1 cellular context compared by ENCODE assay signal in genomic region chr5:38830521-38831051, GRCh38.
TF ChIP-seq lines count a peak whose summit lies in the region.

No MANE protein-coding gene starts in this region.

TF ChIP-seq in HepG2, 621 proteins besides CTCF, POLR2A, EP300 and RAD21 (continued from another document and continues in another):
- no peak for TF ChIP-seq MXI1 (IDR thresholded peaks at IDR 0.05; ENCODE audit: borderline replicate concordance, low read depth, low read length)
- TF ChIP-seq YEATS4 (CRISPR knock-in tag; IDR thresholded peaks at IDR 0.05; ENCODE audit: borderline replicate concordance): no peak; the same call in 1 of the 2 replicates
- TF ChIP-seq ZNF430 (CRISPR knock-in tag; IDR thresholded peaks at IDR 0.05): no peak
- no peak for TF ChIP-seq SALL2 (CRISPR knock-in tag; IDR thresholded peaks at IDR 0.05)
- TF ChIP-seq AGO1 (IDR thresholded peaks at IDR 0.05; ENCODE audit: low read depth, low read length, poor library complexity, severe bottlenecking): no peak
- TF ChIP-seq MBD4 (IDR thresholded peaks at IDR 0.05; ENCODE audit: borderline replicate concordance, low read length): no peak
- no peak; the same call in 1 of the 2 replicates for TF ChIP-seq ZNF264 (CRISPR knock-in tag; IDR thresholded peaks at IDR 0.05)
- TF ChIP-seq ZNF30 (CRISPR knock-in tag; IDR thresholded peaks at IDR 0.05): no peak
- peak; percentile 89; the same call in 1 of the 2 replicates for TF ChIP-seq ATM (IDR thresholded peaks at IDR 0.05; ENCODE audit: borderline replicate concordance)
- peak; percentile 86 for TF ChIP-seq ZGPAT (CRISPR knock-in tag; IDR thresholded peaks at IDR 0.05)
- TF ChIP-seq TAF1 (CRISPR knock-in tag; IDR thresholded peaks at IDR 0.05): no peak
- 0 out of 2 replicates have a peak, but pooled peaks have one; percentile 41 for TF ChIP-seq KDM6A (CRISPR knock-in tag; IDR thresholded peaks at IDR 0.05; ENCODE audit: low read depth)
- no peak for TF ChIP-seq IKZF4 (CRISPR knock-in tag; IDR thresholded peaks at IDR 0.05; ENCODE audit: borderline replicate concordance, low read depth, not compliant biosample characterization)
- TF ChIP-seq SRY (CRISPR knock-in tag; IDR thresholded peaks at IDR 0.05): no peak
- TF ChIP-seq ZNF142 (CRISPR knock-in tag; IDR thresholded peaks at IDR 0.05): no peak
- no peak for TF ChIP-seq HES4 (CRISPR knock-in tag; IDR thresholded peaks at IDR 0.05; ENCODE audit: borderline replicate concordance)
- peak; percentile 26; the same call in 1 of the 2 replicates for TF ChIP-seq ZNF350 (CRISPR knock-in tag; IDR thresholded peaks at IDR 0.05; ENCODE audit: borderline replicate concordance, low read depth)
- no peak for TF ChIP-seq ZNF839 (CRISPR knock-in tag; IDR thresholded peaks at IDR 0.05; ENCODE audit: borderline replicate concordance)
- TF ChIP-seq ZNF136 (CRISPR knock-in tag; IDR thresholded peaks at IDR 0.05; ENCODE audit: low read depth): no peak
- TF ChIP-seq PAF1 (CRISPR knock-in tag; IDR thresholded peaks at IDR 0.05): no peak
- no peak for TF ChIP-seq ZNF766 (CRISPR knock-in tag; IDR thresholded peaks at IDR 0.05; ENCODE audit: borderline replicate concordance)
- no peak for TF ChIP-seq KLF6 (CRISPR knock-in tag; IDR thresholded peaks at IDR 0.05)
- TF ChIP-seq SNAI1 (CRISPR knock-in tag; IDR thresholded peaks at IDR 0.05; ENCODE audit: borderline replicate concordance): no peak
- 0 out of 2 replicates have a peak, but pooled peaks have one; percentile 15 for TF ChIP-seq RFX3 (CRISPR knock-in tag; IDR thresholded peaks at IDR 0.05)
- no peak for TF ChIP-seq EED (CRISPR knock-in tag; IDR thresholded peaks at IDR 0.05)
- TF ChIP-seq SRSF9 (IDR thresholded peaks at IDR 0.05; ENCODE audit: borderline replicate concordance, insufficient read depth, low read depth, low read length, poor library complexity, severe bottlenecking): no peak
- peak; percentile 73; the same call in 1 of the 2 replicates for TF ChIP-seq ARID3A (IDR thresholded peaks at IDR 0.05; ENCODE audit: low read depth, low read length)
- no peak for TF ChIP-seq DNMT3B (CRISPR knock-in tag; conservative IDR thresholded peaks at IDR 0.05)
- no peak for TF ChIP-seq ATRX (CRISPR knock-in tag; IDR thresholded peaks at IDR 0.05; ENCODE audit: borderline replicate concordance)
- TF ChIP-seq BORCS8-MEF2B (CRISPR knock-in tag; IDR thresholded peaks at IDR 0.05): no peak
- no peak for TF ChIP-seq NCOA5 (CRISPR knock-in tag; IDR thresholded peaks at IDR 0.05)
- TF ChIP-seq GPBP1L1 (CRISPR knock-in tag; IDR thresholded peaks at IDR 0.05): no peak
- no peak for TF ChIP-seq STAG1 (CRISPR knock-in tag; IDR thresholded peaks at IDR 0.05)
- TF ChIP-seq ZBTB38 (CRISPR knock-in tag; IDR thresholded peaks at IDR 0.05): no peak
- no peak for TF ChIP-seq NBN (conservative IDR thresholded peaks at IDR 0.05)
- TF ChIP-seq NKX3-1 (CRISPR knock-in tag; IDR thresholded peaks at IDR 0.05): no peak
- peak; percentile 86; the same call in 1 of the 2 replicates for TF ChIP-seq HMG20A (CRISPR knock-in tag; IDR thresholded peaks at IDR 0.05; ENCODE audit: borderline replicate concordance)
- TF ChIP-seq ZNF724P (CRISPR knock-in tag; IDR thresholded peaks at IDR 0.05; ENCODE audit: borderline replicate concordance): no peak
- peak; percentile 94 for TF ChIP-seq ZNF614 (CRISPR knock-in tag; IDR thresholded peaks at IDR 0.05; ENCODE audit: borderline replicate concordance)
- peak; percentile 80 for TF ChIP-seq SAP130 (CRISPR knock-in tag; IDR thresholded peaks at IDR 0.05; ENCODE audit: low read depth)
- no peak for TF ChIP-seq ZNF619 (CRISPR knock-in tag; IDR thresholded peaks at IDR 0.05)
- no peak for TF ChIP-seq NRL (CRISPR knock-in tag; IDR thresholded peaks at IDR 0.05; ENCODE audit: borderline replicate concordance)
- no peak for TF ChIP-seq ZNF607 (CRISPR knock-in tag; IDR thresholded peaks at IDR 0.05; ENCODE audit: borderline replicate concordance)
- no peak for TF ChIP-seq HOXA9 (CRISPR knock-in tag; IDR thresholded peaks at IDR 0.05; ENCODE audit: borderline replicate concordance)
- peak; percentile 44; the same call in 1 of the 2 replicates for TF ChIP-seq ZNF792 (CRISPR knock-in tag; IDR thresholded peaks at IDR 0.05)
- no peak for TF ChIP-seq ZNF207 (IDR thresholded peaks at IDR 0.05; ENCODE audit: borderline replicate concordance)
- no peak for TF ChIP-seq ZMAT5 (CRISPR knock-in tag; IDR thresholded peaks at IDR 0.05; ENCODE audit: borderline replicate concordance, low read depth)
- TF ChIP-seq CERS6 (CRISPR knock-in tag; IDR thresholded peaks at IDR 0.05): no peak
- no peak for TF ChIP-seq SMARCC2 (IDR thresholded peaks at IDR 0.05)
- TF ChIP-seq PRPF4 (IDR thresholded peaks at IDR 0.05; ENCODE audit: low read depth, low read length, poor library complexity, severe bottlenecking): no peak
- TF ChIP-seq HCFC1 (IDR thresholded peaks at IDR 0.05; ENCODE audit: low read depth, low read length): no peak
- no peak for TF ChIP-seq ZNF530 (CRISPR knock-in tag; IDR thresholded peaks at IDR 0.05; ENCODE audit: low read depth)
- TF ChIP-seq CSRNP2 (CRISPR knock-in tag; conservative IDR thresholded peaks at IDR 0.05; ENCODE audit: low read depth): no peak
- TF ChIP-seq ZFAT (CRISPR knock-in tag; conservative IDR thresholded peaks at IDR 0.05): no peak
- peak; percentile 29; the same call in 1 of the 2 replicates for TF ChIP-seq UBTF (CRISPR knock-in tag; IDR thresholded peaks at IDR 0.05)
